22 cellular contexts compared by ENCODE assay signal in the genomic region with DNA sequence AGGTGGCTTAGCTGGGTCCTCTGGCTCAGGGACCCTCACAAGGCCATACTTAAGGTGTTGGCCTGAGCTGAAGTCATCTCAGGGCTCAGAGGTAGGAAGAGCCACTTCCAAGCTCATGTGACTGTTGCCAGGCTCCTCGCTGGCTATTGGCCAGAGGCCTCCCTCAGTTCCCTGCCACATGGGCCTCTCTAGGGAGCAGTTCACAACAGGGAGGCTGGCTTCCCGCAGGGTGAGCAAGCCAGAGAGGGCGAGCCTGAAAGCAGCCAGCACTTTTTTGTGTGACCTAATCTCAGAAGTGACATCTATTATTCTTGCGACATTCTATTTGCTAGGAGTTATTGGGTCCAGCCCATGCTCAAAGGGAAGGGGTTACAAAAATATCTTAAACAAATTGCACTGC.
"Had no signal": no experiment of that assay in that cellular context is flagged by ENCODE, and none has a peak within 500 bp of the region (broad histone marks: within the 10 kb centered on the region; RNA-seq: fewer than 3 reads in every experiment).

No MANE protein-coding gene starts in this region.

- H3K36me3 ChIP-seq: breast epithelium, heart left ventricle, neutrophil, right lobe of liver, upper lobe of right lung, WERI-Rb-1 had no signal

- FAIRE-seq: endometrium, islet of Langerhans had no signal

- DNase-seq: activated CD4-positive, alpha-beta memory T cell treated with anti-CD3 and anti-CD28 coated beads, Interleukin-2, amount 10 ng/mL, durations not matched to agents 7 days and 5 days; activated CD4-positive, alpha-beta T cell treated with anti-CD3 and anti-CD28 coated beads for 36 hours; activated gamma-delta T cell; activated naive CD8-positive, alpha-beta T cell treated with anti-CD3 and anti-CD28 coated beads for 36 hours; activated T-cell treated with anti-CD3 and anti-CD28 coated beads, Interleukin-2, amount 50 U/mL, for 48 hours; dorsolateral prefrontal cortex; foreskin melanocyte; mammary epithelial cell; mucosa of descending colon; naive thymus-derived CD8-positive, alpha-beta T cell; right lobe of liver; stimulated activated CD4-positive, alpha-beta T cell treated with anti-CD3 and anti-CD28 coated beads, Interleukin-12 subunit alpha, Interleukin-12 subunit beta, amount 100 ng/mL, for 4 hours; stimulated activated naive CD4-positive, alpha-beta T cell treated with Interleukin-2 at 50 U/mL for 16 hours; T-helper 9 cell; upper lobe of right lung; WERI-Rb-1 had no signal

- H3K4me3 ChIP-seq: breast epithelium, dorsolateral prefrontal cortex, heart left ventricle, mucosa of descending colon, right lobe of liver, upper lobe of right lung had no signal

- ATAC-seq: activated CD4-positive, alpha-beta T cell treated with anti-CD3 and anti-CD28 coated beads for 36 hours; esophagus mucosa; heart left ventricle; mucosa of descending colon; naive thymus-derived CD8-positive, alpha-beta T cell had no signal

- H3K27me3 ChIP-seq: breast epithelium, dorsolateral prefrontal cortex, heart left ventricle, neutrophil, right lobe of liver, upper lobe of right lung had no signal

- H3K27ac ChIP-seq: breast epithelium, dorsolateral prefrontal cortex, heart left ventricle, neutrophil, right lobe of liver, upper lobe of right lung, WERI-Rb-1 had no signal

- H3K9me3 ChIP-seq: breast epithelium, heart left ventricle, mucosa of descending colon, neutrophil, right lobe of liver, upper lobe of right lung had no signal

- H3K4me1 ChIP-seq: breast epithelium had no signal
